Comparison of ENCODE assay signal across 21 cellular contexts in the genomic region with DNA sequence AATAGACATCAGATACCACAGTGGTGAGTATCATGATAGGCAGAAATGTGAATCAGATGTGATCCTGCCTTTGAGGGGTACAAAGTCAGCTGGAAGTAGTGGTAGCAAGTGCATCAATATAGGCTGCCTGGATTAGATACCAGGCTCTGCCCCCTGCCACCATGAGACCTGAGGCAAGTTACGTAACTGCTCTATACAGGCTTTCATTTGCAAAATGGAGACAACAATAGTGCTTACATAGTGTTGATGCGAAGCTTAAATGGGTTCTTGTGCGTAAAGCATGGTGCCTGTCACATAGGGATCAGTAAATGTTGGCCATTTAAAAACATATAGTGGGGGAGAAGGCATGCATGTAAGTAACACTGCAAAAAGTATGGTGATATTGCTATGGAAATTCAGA.
DNase-seq lines count a peak whose midpoint lies in the region; ATAC-seq lines count a peak whose summit lies in the region.
"Had no signal": no experiment of that assay in that cellular context is flagged by ENCODE, and none has a peak within 500 bp of the region (broad histone marks: within the 10 kb centered on the region; RNA-seq: fewer than 3 reads in every experiment).

No MANE protein-coding gene starts in this region.

- no peaks in the 10 kb centered on the region for H3K27me3 ChIP-seq in HAP-1 (ENCODE audit: low read depth)
- peaks cover 10% of the 10 kb centered on the region for H3K27me3 ChIP-seq in iPS-20b (ENCODE audit: insufficient read depth, low read length)
- no peaks in the 10 kb centered on the region for H3K27me3 ChIP-seq in trophoblast cell (ENCODE audit: insufficient read depth, low read length)
- H3K27me3 ChIP-seq: BE2C had no signal

- H2AK5ac ChIP-seq in trophoblast cell (ENCODE audit: low read length): no peak overlapping the region

- no peak overlapping the region for H3K23ac ChIP-seq in trophoblast cell (ENCODE audit: low read length)

- H3K4ac ChIP-seq in trophoblast cell (ENCODE audit: low read depth, low read length): no peak overlapping the region

- no peak overlapping the region for H4K91ac ChIP-seq in trophoblast cell (ENCODE audit: low read depth, low read length)

- ATAC-seq in HG03442 (IDR thresholded peaks at IDR 0.05; ENCODE audit: unreplicated experiment): no peak
- ATAC-seq: K562 had no signal

- H3K27ac ChIP-seq in iPS-20b (ENCODE audit: low read length): no peak overlapping the region
- H3K27ac ChIP-seq in trophoblast cell (ENCODE audit: low read depth, low read length): no peak overlapping the region

- H3K18ac ChIP-seq in trophoblast cell (ENCODE audit: low read length): no peak overlapping the region

- no peaks in the 10 kb centered on the region for H3K79me2 ChIP-seq in trophoblast cell (ENCODE audit: control insufficient read depth, insufficient read depth, low read length, poor library complexity)

- in situ Hi-C loops in HAP-1 (cut with MboI; ENCODE audit: low sequenced_read_pairs): no loop called here

- H4K8ac ChIP-seq in trophoblast cell (ENCODE audit: low read depth, low read length): no peak overlapping the region

- no peak overlapping the region for H3K14ac ChIP-seq in trophoblast cell (ENCODE audit: low read length)

- no CpG with 5 or more reads among the region's 3 CpGs for WGBS in trophoblast cell (ENCODE audit: extremely low coverage, insufficient coverage, insufficient read length)

- H3K9me3 ChIP-seq in HAP-1 (no peaks in the 10 kb centered on the region), iPS-20b (ENCODE audit: insufficient read depth, low read depth, low read length) (no peaks in the 10 kb centered on the region), trophoblast cell (ENCODE audit: insufficient read depth, low read depth, low read length) (no peaks in the 10 kb centered on the region)
- H3K9me3 ChIP-seq: BE2C had no signal

- H2BK5ac ChIP-seq in trophoblast cell (ENCODE audit: low read depth, low read length, poor library complexity): no peak overlapping the region

- H3K4me1 ChIP-seq in HAP-1 (peaks cover 3% of the 10 kb centered on the region), iPS-20b (ENCODE audit: insufficient read depth, low read length) (peaks cover 8% of the 10 kb centered on the region), trophoblast cell (ENCODE audit: control insufficient read depth in 1 of 2, insufficient read depth in 2 of 2, low read length in 2 of 2) (no peaks in the 10 kb centered on the region)
- H3K4me1 ChIP-seq: BE2C had no signal

- peaks cover 1% of the 10 kb centered on the region for H3K79me1 ChIP-seq in trophoblast cell (ENCODE audit: low read length)

- no peak overlapping the region for H4K12ac ChIP-seq in trophoblast cell (ENCODE audit: low read depth, low read length)

- H3K9ac ChIP-seq in iPS-20b (ENCODE audit: low read depth, low read length) (no peak overlapping the region), trophoblast cell (ENCODE audit: low read length) (no peak overlapping the region)

- H3K4me2 ChIP-seq in trophoblast cell (ENCODE audit: low read length): no peak overlapping the region

- H2AFZ ChIP-seq in trophoblast cell (ENCODE audit: insufficient read depth, low read length, poor library complexity): no peak overlapping the region

- no peak overlapping the region for H2BK120ac ChIP-seq in trophoblast cell (ENCODE audit: insufficient read depth, low read length, poor library complexity)

- H3K4me3 ChIP-seq in HAP-1 (no peak overlapping the region), iPS-20b (ENCODE audit: low read length) (0 out of 2 replicates have a peak overlapping the region, but pooled peaks have one; percentile 8), trophoblast cell (ENCODE audit: low read depth, low read length) (peak overlapping the region; percentile 30)
- H3K4me3 ChIP-seq: K562 had no signal

- H2BK12ac ChIP-seq in trophoblast cell (ENCODE audit: low read length): no peak overlapping the region

- H3K36me3 ChIP-seq in HAP-1 (replicated peaks) (no peaks in the 10 kb centered on the region), iPS-20b (ENCODE audit: insufficient read depth, low read depth, low read length) (no peaks in the 10 kb centered on the region), trophoblast cell (ENCODE audit: control insufficient read depth in 1 of 2, insufficient read depth in 2 of 2, low read length in 2 of 2) (no peaks in the 10 kb centered on the region)
- H3K36me3 ChIP-seq: BE2C had no signal

- DNase-seq in HAP-1 (ENCODE audit: low spot score in 2 of 2) (peak; percentile 18 to 52), trophoblast cell (no peak), NCI-H1436 (lab: John Stamatoyannopoulos, UW) (no peak), Kasumi-1 (lab: John Stamatoyannopoulos, UW) (no peak)
- DNase-seq in activated effector memory CD4-positive, alpha-beta T cell treated with Interleukin-2 at 50 U/mL for 16 hours: no peak
- DNase-seq: ACHN; BE2C; C1 segment of cervical spinal cord; CD4-positive, CD25-positive, alpha-beta regulatory T cell; CD8-positive, alpha-beta memory T cell; COR-L47; DMS 273 treated with DMSO at 0.1 percent for 48 hours; DMS53; DND-41; EL; GOT3; HCEC 1CT; IMR-90 had no signal

Comparison
In these comparisons a context has a peak if more than half of its experiments do, and no peak if none do; other contexts are left out.
1. DNase-seq: peak in HAP-1 (2 of 2); none in trophoblast cell (0 of 2), activated effector memory CD4-positive, alpha-beta T cell treated with Interleukin-2 at 50 U/mL for 16 hours (single experiment), NCI-H1436 (single experiment) and Kasumi-1 (0 of 2).